In genomic region chr17:48123111-48123510, GRCh38 we compare ENCODE assay signal across 20 cellular contexts. TPM values are rescaled to one million over a fixed set of nuclear protein-coding genes. Genes with fewer than 3 reads are reported as not detected.
A peak's percentile ranks its signal among the peaks of the same experiment; 100 is the strongest.
DNase-seq lines count a peak whose midpoint lies in the region; ATAC-seq, FAIRE-seq and TF ChIP-seq lines count a peak whose summit lies in the region.
"Had no signal": no experiment of that assay in that cellular context is flagged by ENCODE, and none has a peak within 500 bp of the region (broad histone marks: within the 10 kb centered on the region; RNA-seq: fewer than 3 reads in every experiment).

No MANE protein-coding gene starts in this region.

- no peak for TF ChIP-seq EP300 in suprapubic skin (IDR thresholded peaks at IDR 0.05)

- peaks cover 43% of the 10 kb centered on the region for H3K36me3 Mint-ChIP-seq in endodermal cell (ENCODE audit: low read depth)
- H3K36me3 Mint-ChIP-seq in neural progenitor cell: peaks cover 23% of the 10 kb centered on the region
- peaks cover 62% of the 10 kb centered on the region for H3K36me3 Mint-ChIP-seq in stimulated activated memory B cell treated with anti-CD40 and anti-IgM and Interleukin-4, amounts not matched to agents 10 μg/mL and 1 μg/mL and 100 μg/mL, for 72 hours

- ATAC-seq in stimulated activated memory B cell treated with anti-CD40 and anti-IgM and Interleukin-4, amounts not matched to agents 10 μg/mL and 1 μg/mL and 100 μg/mL, for 72 hours: no peak
- ATAC-seq: foreskin keratinocyte, K562, lower lobe of right lung had no signal

- H3K27ac Mint-ChIP-seq in endodermal cell (no peak overlapping the region), neural progenitor cell (peak overlapping the region; percentile 51)
- no peak overlapping the region for H3K27ac Mint-ChIP-seq in stimulated activated memory B cell treated with anti-CD40 and anti-IgM and Interleukin-4, amounts not matched to agents 10 μg/mL and 1 μg/mL and 100 μg/mL, for 72 hours

- peaks cover 15% of the 10 kb centered on the region for H4K20me1 ChIP-seq in neural progenitor cell (ENCODE audit: low read depth)

- TF ChIP-seq CTCF in endodermal cell (conservative IDR thresholded peaks at IDR 0.05) (no peak), neural progenitor cell (IDR thresholded peaks at IDR 0.05) (no peak), suprapubic skin (IDR thresholded peaks at IDR 0.05) (no peak), uterus (IDR thresholded peaks at IDR 0.05) (no peak)

- H3K9me3 Mint-ChIP-seq in endodermal cell: no peaks in the 10 kb centered on the region
- no peaks in the 10 kb centered on the region for H3K9me3 Mint-ChIP-seq in neural progenitor cell
- no peaks in the 10 kb centered on the region for H3K9me3 Mint-ChIP-seq in stimulated activated memory B cell treated with anti-CD40 and anti-IgM and Interleukin-4, amounts not matched to agents 10 μg/mL and 1 μg/mL and 100 μg/mL, for 72 hours

- no peak overlapping the region for H3K9ac ChIP-seq in endodermal cell (ENCODE audit: extremely low read depth, low read length, poor library complexity, severe bottlenecking)
- H3K9ac ChIP-seq in neural progenitor cell: no peak overlapping the region

- peaks cover 36% of the 10 kb centered on the region for H3K36me3 ChIP-seq in endodermal cell (ENCODE audit: control insufficient read depth, insufficient read depth, low read length)
- no peaks in the 10 kb centered on the region for H3K36me3 ChIP-seq in neural progenitor cell
- H3K36me3 ChIP-seq in suprapubic skin: peaks cover 70% of the 10 kb centered on the region
- H3K36me3 ChIP-seq in uterus: no peaks in the 10 kb centered on the region

- H3K4me1 Mint-ChIP-seq in endodermal cell: no peaks in the 10 kb centered on the region
- H3K4me1 Mint-ChIP-seq in neural progenitor cell: peaks cover 48% of the 10 kb centered on the region
- peaks cover 19% of the 10 kb centered on the region for H3K4me1 Mint-ChIP-seq in stimulated activated memory B cell treated with anti-CD40 and anti-IgM and Interleukin-4, amounts not matched to agents 10 μg/mL and 1 μg/mL and 100 μg/mL, for 72 hours

- no peaks in the 10 kb centered on the region for H3K4me1 ChIP-seq in endodermal cell (ENCODE audit: control insufficient read depth, insufficient read depth, low read length)
- peaks cover 34% of the 10 kb centered on the region for H3K4me1 ChIP-seq in neural progenitor cell
- H3K4me1 ChIP-seq in suprapubic skin: peaks cover 11% of the 10 kb centered on the region
- H3K4me1 ChIP-seq in uterus: no peaks in the 10 kb centered on the region
- H3K4me1 ChIP-seq: lower lobe of right lung had no signal

- H3K79me2 ChIP-seq in neural progenitor cell (ENCODE audit: low read depth): no peaks in the 10 kb centered on the region

- H3K4me2 ChIP-seq in neural progenitor cell: peak overlapping the region; percentile 66
- H3K4me2 ChIP-seq: PC-9 had no signal

- 67 to 82% methylated on average over 4 to 6 of the region's 6 CpGs for WGBS in endodermal cell (ENCODE audit: insufficient coverage in 1 of 2, insufficient read length in 1 of 2), 2 experiments
- 76% methylated on average over 6 of the region's 6 CpGs for WGBS in suprapubic skin

- peaks cover 41% of the 10 kb centered on the region for H3F3A ChIP-seq in neural progenitor cell (ENCODE audit: low read depth)

- no peak for TF ChIP-seq POLR2A in GM12891 (IDR thresholded peaks at IDR 0.05; ENCODE audit: low read depth, low read length)
- TF ChIP-seq POLR2A in suprapubic skin (IDR thresholded peaks at IDR 0.05): no peak
- TF ChIP-seq POLR2A in uterus (IDR thresholded peaks at IDR 0.05): no peak

- no peaks in the 10 kb centered on the region for H3K27me3 Mint-ChIP-seq in endodermal cell (ENCODE audit: insufficient read depth)
- H3K27me3 Mint-ChIP-seq in neural progenitor cell (ENCODE audit: insufficient read depth, low read depth): peaks cover 2% of the 10 kb centered on the region
- H3K27me3 Mint-ChIP-seq in stimulated activated memory B cell treated with anti-CD40 and anti-IgM and Interleukin-4, amounts not matched to agents 10 μg/mL and 1 μg/mL and 100 μg/mL, for 72 hours: no peaks in the 10 kb centered on the region

- peak overlapping the region; percentile 92 for H3K27ac ChIP-seq in endodermal cell (ENCODE audit: low read depth, low read length)
- peak overlapping the region; percentile 88 for H3K27ac ChIP-seq in neural progenitor cell
- no peak overlapping the region for H3K27ac ChIP-seq in suprapubic skin
- no peak overlapping the region for H3K27ac ChIP-seq in uterus
- H3K27ac ChIP-seq: foreskin keratinocyte, lower lobe of right lung, PC-9 had no signal

- DNase-seq in GM12891 (ENCODE audit: insufficient read length, low spot score) (no peak), NCI-H524 (lab: John Stamatoyannopoulos, UW) (peak; percentile 76 to 94), endodermal cell (peak; percentile 74), neural progenitor cell (ENCODE audit: low spot score) (peak; percentile 81), suprapubic skin (ENCODE audit: low spot score in 2 of 2) (no peak), uterus (no peak)
- DNase-seq in central memory CD4-positive, alpha-beta T cell: no peak
- DNase-seq: activated CD4-positive, alpha-beta T cell treated with anti-CD3 and anti-CD28 coated beads for 4 hours; AML-193; foreskin keratinocyte; lower lobe of right lung; PC-9; stimulated activated CD4-positive, alpha-beta T cell treated with anti-CD3 and anti-CD28 coated beads, Interleukin-4, amount 100 ng/mL, for 4 hours; T1000 had no signal

- H2AFZ ChIP-seq in neural progenitor cell (replicated peaks): no peak overlapping the region
- H2AFZ ChIP-seq: PC-9 had no signal

- H3K9me3 ChIP-seq in endodermal cell (ENCODE audit: control insufficient read depth, low read length) (no peaks in the 10 kb centered on the region), neural progenitor cell (ENCODE audit: low read depth) (no peaks in the 10 kb centered on the region), suprapubic skin (no peaks in the 10 kb centered on the region), uterus (no peaks in the 10 kb centered on the region)
- H3K9me3 ChIP-seq: lower lobe of right lung, tibial nerve had no signal

- intact Hi-C loops in uterus (cut with DNase I; ENCODE audit: low total_unique reads): no loop called here

- no peak for FAIRE-seq in GM12891 (lab: Jason Lieb, UNC)
- FAIRE-seq: endothelial cell of umbilical vein, H1, K562 had no signal

- H3K4me3 Mint-ChIP-seq in endodermal cell (no peak overlapping the region), neural progenitor cell (peak overlapping the region; percentile 79)
- no peak overlapping the region for H3K4me3 Mint-ChIP-seq in stimulated activated memory B cell treated with anti-CD40 and anti-IgM and Interleukin-4, amounts not matched to agents 10 μg/mL and 1 μg/mL and 100 μg/mL, for 72 hours

- H3K27me3 ChIP-seq in endodermal cell (ENCODE audit: control insufficient read depth, insufficient read depth, low read length, poor library complexity, severe bottlenecking): no peaks in the 10 kb centered on the region
- H3K27me3 ChIP-seq in neural progenitor cell: no peaks in the 10 kb centered on the region
- no peaks in the 10 kb centered on the region for H3K27me3 ChIP-seq in suprapubic skin
- no peaks in the 10 kb centered on the region for H3K27me3 ChIP-seq in uterus
- H3K27me3 ChIP-seq: foreskin keratinocyte, tibial nerve had no signal

- H3K4me3 ChIP-seq in endodermal cell (ENCODE audit: low read length) (no peak overlapping the region), neural progenitor cell (no peak overlapping the region), suprapubic skin (no peak overlapping the region), uterus (no peak overlapping the region)
- H3K4me3 ChIP-seq: K562, lower lobe of right lung, PC-9, skin epidermis, tibial nerve had no signal

TF ChIP-seq in GM12891, 5 proteins besides CTCF, POLR2A, EP300 and RAD21:
- TF ChIP-seq PAX5 (IDR thresholded peaks at IDR 0.05; ENCODE audit: insufficient read depth, low read length, severe bottlenecking): no peak
- peak; percentile 39; the same call in 1 of the 2 replicates for TF ChIP-seq POU2F2 (IDR thresholded peaks at IDR 0.05; ENCODE audit: low read depth, low read length)
- 0 out of 2 replicates have a peak, but pooled peaks have one; percentile 1 for TF ChIP-seq POLR2AphosphoS5 (IDR thresholded peaks at IDR 0.05; ENCODE audit: low read depth, low read length)

RNA-seq across cellular contexts. Expression of gene SNX11, which starts 15.5 kb away (rescaled TPM):
- polyA plus RNA-seq in GM12891 (2012; ENCODE audit: low read depth, missing spikeins): 67.6 TPM
- 10 to 100 TPM; 19.7 to 20.5 TPM for total RNA-seq in endodermal cell
- 16.2 TPM for polyA plus RNA-seq in endodermal cell (2013, experiment 1 of 2)
- 13.6 TPM for polyA plus RNA-seq in endodermal cell (2013, experiment 2 of 2)
- total RNA-seq in neural progenitor cell (ENCODE audit: low replicate concordance): 23.4 and 26.2 TPM in 2 replicates
- 10 to 100 TPM in 3 of 4 donors, 1 to 10 TPM in 1; 8.4 to 16.4 (median 13.1) TPM for total RNA-seq in suprapubic skin
- 10 to 100 TPM in 3 of 4 donors, under 1 TPM in 1; 0.77 to 20.6 (median 14.8) TPM for total RNA-seq in uterus

RNA-seq across cellular contexts. Expression of gene CBX1, which starts 21.8 kb away (rescaled TPM):
- polyA plus RNA-seq in GM12891 (2012; ENCODE audit: low read depth, missing spikeins): 57.5 TPM
- total RNA-seq in endodermal cell (100 to 1,000 TPM; 173 to 230 TPM), neural progenitor cell (ENCODE audit: low replicate concordance) (206 and 208 TPM in 2 replicates), suprapubic skin (10 to 100 TPM; 18.4 to 27.5 (median 22.3) TPM), uterus (100 to 1,000 TPM in 2 of 4 donors, 10 to 100 TPM in 2; 47.1 to 132 (median 81.3) TPM)
- polyA plus RNA-seq in endodermal cell (2013, experiment 1 of 2): 245 TPM
- 229 TPM for polyA plus RNA-seq in endodermal cell (2013, experiment 2 of 2)

Comparison
In these comparisons a context has a peak if more than half of its experiments do, and no peak if none do; other contexts are left out.
1. DNase-seq: peak in NCI-H524 (2 of 2), endodermal cell (single experiment) and neural progenitor cell (single experiment); none in GM12891 (single experiment), suprapubic skin (0 of 2), uterus (0 of 2) and central memory CD4-positive, alpha-beta T cell (single experiment).
2. H3K27ac ChIP-seq: peak in endodermal cell (single experiment) and neural progenitor cell (single experiment); none in suprapubic skin (single experiment) and uterus (0 of 2).